In the genomic region with DNA sequence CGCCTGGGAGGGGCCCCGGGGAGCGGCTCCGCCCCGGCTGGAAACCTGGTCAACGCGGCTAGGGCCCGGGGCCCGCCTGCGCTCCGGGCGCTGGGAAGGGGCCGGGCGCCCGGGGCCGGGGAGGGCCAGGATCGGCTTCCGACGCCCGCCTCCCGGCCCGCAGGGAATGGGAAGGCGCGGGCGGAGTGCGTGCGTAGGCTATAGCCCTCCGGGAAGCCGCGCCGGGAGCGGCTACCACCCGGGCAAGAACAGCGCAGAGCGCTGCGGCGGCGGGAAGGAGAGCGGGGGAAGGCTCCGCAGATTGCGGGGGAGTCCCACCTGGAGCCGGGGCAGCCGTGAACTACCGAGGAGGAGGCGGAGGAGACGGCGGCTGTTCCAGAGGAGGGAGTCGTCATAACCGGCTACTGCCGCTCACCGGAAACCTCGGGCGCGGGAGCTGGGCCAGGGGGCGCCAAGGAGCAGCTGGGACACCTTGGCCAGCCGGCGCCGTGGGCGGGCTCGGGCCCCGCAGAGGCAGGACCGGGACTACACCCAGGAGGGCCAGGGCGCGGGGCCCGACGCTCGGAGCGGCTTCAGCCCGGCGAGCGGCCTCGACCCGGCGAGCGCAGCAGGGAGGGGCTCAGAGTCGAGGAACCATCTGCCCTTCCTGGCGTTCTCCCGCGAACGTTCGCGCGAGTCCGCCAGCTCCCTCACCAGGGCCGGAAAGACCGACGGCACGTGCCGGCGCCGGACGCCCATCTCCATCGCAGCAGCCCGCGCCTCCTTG, we compare ENCODE assay signal across 8 cellular contexts. TPM values are rescaled to one million over a fixed set of nuclear protein-coding genes. Genes with fewer than 3 reads are reported as not detected.
A peak's percentile ranks its signal among the peaks of the same experiment; 100 is the strongest.
DNase-seq lines count a peak whose midpoint lies in the region; ATAC-seq and TF ChIP-seq lines count a peak whose summit lies in the region.

A gene (minus strand): TSS at position 429 of the 766 bp plus-strand sequence. CDS start 3,838 bp downstream, outside the sequence.

- intact Hi-C loops in right lobe of liver (cut with DNase I), result no loop called here

- peaks cover 0 to 5% (median 0%) of the 10 kb centered on the region in 4 donors for H3K36me3 ChIP-seq in right lobe of liver

- peak within 1 kb of the TSS; percentile 84 to 98 (median 89) for H3K27ac ChIP-seq in right lobe of liver

- no peaks in the 10 kb centered on the region for H3K27me3 ChIP-seq in right lobe of liver

- ATAC-seq in GM18873 (IDR thresholded peaks at IDR 0.05; ENCODE audit: low FRiP score, unreplicated experiment), result peak; percentile 83
- ATAC-seq in HG03135 (IDR thresholded peaks at IDR 0.05; ENCODE audit: unreplicated experiment), result peak; percentile 71
- ATAC-seq in right lobe of liver, result peak; percentile 94 to 97 (median 96)

- peak; percentile 38 to 62 (median 58) for TF ChIP-seq CTCF in right lobe of liver (IDR thresholded peaks at IDR 0.05)

- H3K4me1 ChIP-seq in right lobe of liver, result no peaks in the 10 kb centered on the region

- WGBS in right lobe of liver (ENCODE audit: insufficient coverage, low coverage, low lambda C conversion rate, missing lambda C conversion rate), result under 1% methylated on average over 29 of the region's 95 CpGs

- TF ChIP-seq POLR2A in right lobe of liver (IDR thresholded peaks at IDR 0.05), result peak; percentile 80

- H3K4me3 ChIP-seq in right lobe of liver, result peak within 1 kb of the TSS; percentile 65 to 84 (median 82)

- DNase-seq in AML-193 (lab: John Stamatoyannopoulos, UW) (peak; percentile 74 to 90), NCI-H526 (lab: John Stamatoyannopoulos, UW) (peak; percentile 24 to 79), dermis blood vessel endothelial cell (peak; percentile 95), right lobe of liver (peak; percentile 93 to 94 (median 94))
- DNase-seq in activated CD4-positive, alpha-beta T cell treated with anti-CD3 and anti-CD28 coated beads, Interleukin-2, amount 50 U/mL, for 4 hours, result peak; percentile 67 to 70
- DNase-seq in stimulated activated CD4-positive, alpha-beta T cell treated with anti-CD3 and anti-CD28 coated beads, TNF-alpha, amount 100 ng/mL, for 1 hour (ENCODE audit: low read depth in 3 of 3, low spot score in 1 of 3), result peak; percentile 31 to 74 (median 56)

- H3K9me3 ChIP-seq in right lobe of liver, result no peaks in the 10 kb centered on the region

RNA-seq across cellular contexts. Expression of the gene that starts here (rescaled TPM):
- total RNA-seq in dermis blood vessel endothelial cell, result 56.6 and 70.1 TPM in 2 replicates
- 1 to 10 TPM; 3.4 to 8.7 (median 5.1) TPM for total RNA-seq in right lobe of liver

Comparison
In these comparisons a context has a peak if more than half of its experiments do, and no peak if none do; other contexts are left out.
1. Peak in every context shown above with its lines: DNase-seq, ATAC-seq, H3K4me3 ChIP-seq and H3K27ac ChIP-seq.